ENCODE assay signal across 8 cellular contexts in the genomic region with DNA sequence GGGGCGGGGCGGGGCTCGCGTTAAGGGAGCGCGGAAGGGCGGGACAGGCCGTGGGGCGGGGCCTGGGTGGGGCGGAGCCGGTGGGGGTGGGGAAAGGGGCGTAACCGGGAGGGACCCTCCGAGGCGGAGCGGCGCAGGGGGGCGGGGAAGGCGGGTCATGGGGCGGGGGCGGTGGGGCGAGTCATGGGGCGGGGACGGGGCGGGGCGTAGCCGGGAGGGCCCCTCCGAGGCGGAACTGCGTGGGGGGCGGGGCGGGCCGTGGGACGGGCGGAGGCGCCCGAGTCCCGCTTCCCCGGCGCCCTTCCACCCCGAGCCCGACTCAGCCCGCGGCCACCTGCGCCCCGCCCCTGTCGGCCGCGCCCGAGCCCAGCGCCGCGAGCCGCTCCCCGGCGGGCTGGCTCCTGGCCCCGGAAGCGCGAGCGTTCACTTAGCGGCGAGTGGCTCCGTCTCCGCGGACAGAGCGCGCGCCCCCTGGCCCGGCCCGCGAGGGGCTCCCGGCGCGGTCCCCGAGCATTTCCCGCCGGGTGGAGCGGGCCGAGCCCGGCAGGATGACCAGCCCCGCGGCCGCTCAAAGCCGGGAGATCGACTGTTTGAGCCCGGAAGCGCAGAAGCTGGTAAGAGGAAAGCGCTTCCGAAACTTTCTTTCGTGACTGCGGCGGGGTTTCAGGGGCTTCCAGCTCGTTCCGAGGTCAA.
DNase-seq lines count a peak whose midpoint lies in the region; ATAC-seq and TF ChIP-seq lines count a peak whose summit lies in the region.

No MANE protein-coding gene starts in this region.

- intact Hi-C loops in ovary (cut with DNase I) = no loop called here

- peaks cover 25% of the 10 kb centered on the region for H3F3A ChIP-seq in DOHH2 (ENCODE audit: control insufficient read depth, insufficient read depth)

- TF ChIP-seq CTCF in DOHH2 (IDR thresholded peaks at IDR 0.05; ENCODE audit: low read depth, low read length, poor library complexity, severe bottlenecking) = no peak
- no peak for TF ChIP-seq CTCF in LNCaP clone FGC (IDR thresholded peaks at IDR 0.05; ENCODE audit: control insufficient read depth, extremely low read depth, insufficient read depth)
- TF ChIP-seq CTCF in glutamatergic neuron (IDR thresholded peaks at IDR 0.05; ENCODE audit: partially characterized antibody, unreplicated experiment) = no peak
- TF ChIP-seq CTCF in ovary (IDR thresholded peaks at IDR 0.05) = peak in 2 of 3 donors; percentile 18 to 38
- no peak for TF ChIP-seq CTCF in type B pancreatic cell (conservative IDR thresholded peaks at IDR 0.05)

- WGBS in ovary, 3 donors = 1 to 2% (median 1%) methylated on average over 14 to 92 of the region's 94 CpGs

- H3K27me3 ChIP-seq in DOHH2 (ENCODE audit: control insufficient read depth, low read length) (no peaks in the 10 kb centered on the region), ovary (no peaks in the 10 kb centered on the region)

- no peaks in the 10 kb centered on the region for H3K9me2 ChIP-seq in DOHH2 (replicated peaks; ENCODE audit: control insufficient read depth, low read length)

- H3K27me3 Mint-ChIP-seq in activated naive CD4-positive, alpha-beta T cell treated with anti-CD3 and anti-CD28 coated beads, Interleukin-2, amount 10 ng/mL, durations not matched to agents 7 days and 5 days = peaks cover 4% of the 10 kb centered on the region
- peaks cover 4% of the 10 kb centered on the region for H3K27me3 Mint-ChIP-seq in glutamatergic neuron (ENCODE audit: unreplicated experiment)
- peaks cover 17% of the 10 kb centered on the region for H3K27me3 Mint-ChIP-seq in type B pancreatic cell

- peak overlapping the region; percentile 93 for H3K27ac Mint-ChIP-seq in activated naive CD4-positive, alpha-beta T cell treated with anti-CD3 and anti-CD28 coated beads, Interleukin-2, amount 10 ng/mL, durations not matched to agents 7 days and 5 days
- H3K27ac Mint-ChIP-seq in glutamatergic neuron (ENCODE audit: unreplicated experiment) = no peak overlapping the region
- peak overlapping the region; percentile 99 for H3K27ac Mint-ChIP-seq in type B pancreatic cell

- peak overlapping the region; percentile 91 for H3K4me3 ChIP-seq in DOHH2 (ENCODE audit: low read length)
- H3K4me3 ChIP-seq in LNCaP clone FGC (ENCODE audit: low read depth, low read length) = peak overlapping the region; percentile 82
- H3K4me3 ChIP-seq in ovary = peak overlapping the region; percentile 83

- peaks cover 61% of the 10 kb centered on the region for H3K4me1 ChIP-seq in DOHH2 (ENCODE audit: control insufficient read depth, low read length)
- H3K4me1 ChIP-seq in ovary (ENCODE audit: insufficient read depth) = peaks cover 5% of the 10 kb centered on the region

- peaks cover 18% of the 10 kb centered on the region for H3K36me3 Mint-ChIP-seq in activated naive CD4-positive, alpha-beta T cell treated with anti-CD3 and anti-CD28 coated beads, Interleukin-2, amount 10 ng/mL, durations not matched to agents 7 days and 5 days
- no peaks in the 10 kb centered on the region for H3K36me3 Mint-ChIP-seq in glutamatergic neuron (ENCODE audit: unreplicated experiment)
- no peaks in the 10 kb centered on the region for H3K36me3 Mint-ChIP-seq in type B pancreatic cell

- TF ChIP-seq EP300 in ovary (IDR thresholded peaks at IDR 0.05) = no peak

- H4K20me1 ChIP-seq in DOHH2 (ENCODE audit: control insufficient read depth, insufficient read depth, low read depth, low read length) = peaks cover 3% of the 10 kb centered on the region; the same call in 1 of the 2 replicates

- peaks cover 24% of the 10 kb centered on the region for H3K36me3 ChIP-seq in DOHH2 (ENCODE audit: control insufficient read depth, low read length)
- H3K36me3 ChIP-seq in ovary = no peaks in the 10 kb centered on the region

- H3K9me3 ChIP-seq in DOHH2 (ENCODE audit: control insufficient read depth, insufficient read depth, low read length) (no peaks in the 10 kb centered on the region), ovary (no peaks in the 10 kb centered on the region)

- H3K79me2 ChIP-seq in DOHH2 (ENCODE audit: control insufficient read depth, low read length) = peaks cover 53% of the 10 kb centered on the region

- TF ChIP-seq POLR2A in ovary (IDR thresholded peaks at IDR 0.05) = peak; percentile 70

- peak overlapping the region; percentile 98 for H3K4me3 Mint-ChIP-seq in activated naive CD4-positive, alpha-beta T cell treated with anti-CD3 and anti-CD28 coated beads, Interleukin-2, amount 10 ng/mL, durations not matched to agents 7 days and 5 days
- H3K4me3 Mint-ChIP-seq in glutamatergic neuron (ENCODE audit: unreplicated experiment) (peak overlapping the region; percentile 73), type B pancreatic cell (peak overlapping the region; percentile 89)

- DNase-seq in LNCaP clone FGC (ENCODE audit: low read depth) (no peak), SK-N-DZ (ENCODE audit: low spot score) (peak; percentile 61), glutamatergic neuron (peak; percentile 98), ovary (peak; percentile 97 to 99 (median 98)), type B pancreatic cell (ENCODE audit: extremely low spot score, unreplicated experiment) (peak; percentile 95)
- DNase-seq in activated naive CD4-positive, alpha-beta T cell treated with anti-CD3 and anti-CD28 coated beads, Interleukin-2, amount 10 ng/mL, durations not matched to agents 7 days and 5 days = peak; percentile 95

- CTCF ChIA-PET in activated naive CD4-positive, alpha-beta T cell treated with anti-CD3 and anti-CD28 coated beads, Interleukin-2, amount 10 ng/mL, durations not matched to agents 7 days and 5 days (lab: Charles Lee) = interaction anchor here (0.9 to 10.3 kb wide), 4 partner anchors 10 to 53 kb away, joined by 3 to 157 read pairs (median 3); no protein-coding TSS in a partner anchor

- H3K4me2 ChIP-seq in DOHH2 (ENCODE audit: low read length) = peak overlapping the region; percentile 100

- H3K4me1 Mint-ChIP-seq in activated naive CD4-positive, alpha-beta T cell treated with anti-CD3 and anti-CD28 coated beads, Interleukin-2, amount 10 ng/mL, durations not matched to agents 7 days and 5 days = peaks cover 63% of the 10 kb centered on the region
- H3K4me1 Mint-ChIP-seq in glutamatergic neuron (ENCODE audit: low read depth, unreplicated experiment) (peaks cover 31% of the 10 kb centered on the region), type B pancreatic cell (ENCODE audit: unreplicated experiment) (peaks cover 47% of the 10 kb centered on the region)

- H3K27ac ChIP-seq in DOHH2 (ENCODE audit: low read depth, low read length) (peak overlapping the region; percentile 96), ovary (peak overlapping the region; percentile 47 to 77)

- H3K9me3 Mint-ChIP-seq in activated naive CD4-positive, alpha-beta T cell treated with anti-CD3 and anti-CD28 coated beads, Interleukin-2, amount 10 ng/mL, durations not matched to agents 7 days and 5 days = no peaks in the 10 kb centered on the region
- H3K9me3 Mint-ChIP-seq in glutamatergic neuron (ENCODE audit: unreplicated experiment) (peaks cover 21% of the 10 kb centered on the region), type B pancreatic cell (no peaks in the 10 kb centered on the region)

- peak; percentile 51 for ATAC-seq in GM21825 (IDR thresholded peaks at IDR 0.05; ENCODE audit: unreplicated experiment)

Comparison
In these comparisons a context has a peak if more than half of its experiments do, and no peak if none do; other contexts are left out.
1. CTCF ChIP-seq: peak in ovary (2 of 3); none in DOHH2 (single experiment), LNCaP clone FGC (single experiment), glutamatergic neuron (single experiment) and type B pancreatic cell (single experiment).
2. Peak in every context shown above with its lines, with median percentiles within 50 percentile points of each other: H3K4me3 ChIP-seq and H3K4me3 Mint-ChIP-seq.